10 cellular contexts compared by ENCODE assay signal in genomic region chr17:39729280-39729851, GRCh38. TPM values are rescaled to one million over a fixed set of nuclear protein-coding genes. Genes with fewer than 3 reads are reported as not detected.
A peak's percentile ranks its signal among the peaks of the same experiment; 100 is the strongest.
DNase-seq lines count a peak whose midpoint lies in the region; ATAC-seq and TF ChIP-seq lines count a peak whose summit lies in the region.
"Had no signal": no experiment of that assay in that cellular context is flagged by ENCODE, and none has a peak within 500 bp of the region (broad histone marks: within the 10 kb centered on the region; RNA-seq: fewer than 3 reads in every experiment).

No MANE protein-coding gene starts in this region.

- in situ Hi-C loops in KBM-7 (cut with MboI; ENCODE audit: low pct_unique_long_range_greater_than_20kb, low sequenced_read_pairs): no loop called here

- H3K27me3 ChIP-seq in left ventricle myocardium inferior (ENCODE audit: low read depth) (no peaks in the 10 kb centered on the region), body of pancreas (no peaks in the 10 kb centered on the region), vagina (no peaks in the 10 kb centered on the region)

- intact Hi-C loops in left ventricle myocardium inferior (cut with micrococcal nuclease) (no loop called here), left cardiac atrium (cut with DNase I) (no loop called here), body of pancreas (cut with DNase I) (no loop called here), vagina (cut with DNase I) (no loop called here)

- H3K4me1 ChIP-seq in left ventricle myocardium inferior (peaks cover 19% of the 10 kb centered on the region), body of pancreas (peaks cover 13% of the 10 kb centered on the region), mesodermal cell (ENCODE audit: control insufficient read depth, insufficient read depth, low read length, poor library complexity, severe bottlenecking) (no peaks in the 10 kb centered on the region), vagina (peaks cover 20% of the 10 kb centered on the region)

- no peaks in the 10 kb centered on the region for H3K9me3 ChIP-seq in left ventricle myocardium inferior (replicated peaks)
- no peaks in the 10 kb centered on the region for H3K9me3 ChIP-seq in body of pancreas
- H3K9me3 ChIP-seq in mesodermal cell (ENCODE audit: control insufficient read depth, low read length): no peaks in the 10 kb centered on the region
- no peaks in the 10 kb centered on the region for H3K9me3 ChIP-seq in vagina

- TF ChIP-seq POLR2A in body of pancreas (IDR thresholded peaks at IDR 0.05): no peak
- TF ChIP-seq POLR2A in vagina (IDR thresholded peaks at IDR 0.05): no peak

- H3K36me3 ChIP-seq in left ventricle myocardium inferior (peaks cover 46% of the 10 kb centered on the region), body of pancreas (replicated peaks in 1 of 2; ENCODE audit: insufficient read depth in 1 of 2, low read depth in 2 of 2) (peaks cover 0 to 5% of the 10 kb centered on the region in 2 donors), mesodermal cell (ENCODE audit: control insufficient read depth, insufficient read depth, low read length) (peaks cover 44% of the 10 kb centered on the region), vagina (peaks cover 0 to 33% of the 10 kb centered on the region in 2 donors)

- 71 to 91% methylated on average over 4 to 6 of the region's 6 CpGs for WGBS in body of pancreas, 2 donors
- WGBS in mesodermal cell (ENCODE audit: insufficient coverage in 2 of 2), 2 experiments: 90 to 98% methylated on average over 3 to 4 of the region's 6 CpGs

- ATAC-seq in left cardiac atrium (no peak), body of pancreas (no peak), GM18520 (IDR thresholded peaks at IDR 0.05; ENCODE audit: unreplicated experiment) (no peak)

- H3K4me3 ChIP-seq in left ventricle myocardium inferior (peak overlapping the region; percentile 84), body of pancreas (no peak overlapping the region), mesodermal cell (ENCODE audit: extremely low read depth, insufficient read depth, low read length, poor library complexity, severe bottlenecking) (peak overlapping the region; percentile 67), vagina (peak overlapping the region; percentile 70 to 74)

- H3K27ac ChIP-seq in left ventricle myocardium inferior (replicated peaks): peak overlapping the region; percentile 92
- H3K27ac ChIP-seq in body of pancreas: peak overlapping the region; percentile 87 to 94 (median 92)
- H3K27ac ChIP-seq in mesodermal cell (ENCODE audit: low read depth, low read length, severe bottlenecking): no peak overlapping the region
- peak overlapping the region; percentile 89 for H3K27ac ChIP-seq in vagina

- no peak for TF ChIP-seq CTCF in left ventricle myocardium inferior (IDR thresholded peaks at IDR 0.05; ENCODE audit: borderline replicate concordance)
- no peak for TF ChIP-seq CTCF in body of pancreas (IDR thresholded peaks at IDR 0.05)
- TF ChIP-seq CTCF in vagina (IDR thresholded peaks at IDR 0.05): no peak

- DNase-seq in left ventricle myocardium inferior: no peak
- no peak for DNase-seq in left cardiac atrium
- no peak for DNase-seq in body of pancreas
- DNase-seq in vagina (ENCODE audit: extremely low spot score in 2 of 2): no peak
- no peak for DNase-seq in germinal center (ENCODE audit: low spot score)
- DNase-seq in KBM-7: no peak
- DNase-seq: NCI-H1436 had no signal

RNA-seq across cellular contexts. Expression of gene MIEN1, which starts 1.0 kb away (rescaled TPM):
- total RNA-seq in left ventricle myocardium inferior: 57.1 TPM
- 10 to 100 TPM; 48.7 to 55.3 TPM for total RNA-seq in left cardiac atrium
- total RNA-seq in body of pancreas: 10 to 100 TPM; 79.1 to 98.2 TPM
- polyA plus RNA-seq in mesodermal cell (2013, experiment 1 of 2): 50.0 TPM
- polyA plus RNA-seq in mesodermal cell (2013, experiment 2 of 2): 44.1 TPM
- total RNA-seq in vagina: 74.2 TPM

RNA-seq across cellular contexts. Expression of gene GRB7, which starts 8.4 kb away (rescaled TPM):
- total RNA-seq in left ventricle myocardium inferior: 1.1 TPM
- 1 to 10 TPM; 1.3 to 2.5 TPM for total RNA-seq in left cardiac atrium
- total RNA-seq in body of pancreas: 10 to 100 TPM; 25.4 to 39.9 TPM
- polyA plus RNA-seq in mesodermal cell (2013, experiment 1 of 2): 2.1 TPM
- polyA plus RNA-seq in mesodermal cell (2013, experiment 2 of 2): 1.8 TPM
- total RNA-seq in vagina: 23.6 TPM
- total RNA-seq: glomerular endothelial cell had no signal

RNA-seq across cellular contexts. Expression of gene ERBB2, which starts 29.5 kb away (rescaled TPM):
- 61.0 TPM for total RNA-seq in left ventricle myocardium inferior
- total RNA-seq in left cardiac atrium: 10 to 100 TPM; 72.7 to 78.5 TPM
- total RNA-seq in body of pancreas: 10 to 100 TPM; 52.4 to 65.3 TPM
- 44.8 TPM for polyA plus RNA-seq in mesodermal cell (2013, experiment 1 of 2)
- 46.1 TPM for polyA plus RNA-seq in mesodermal cell (2013, experiment 2 of 2)
- total RNA-seq in vagina: 52.1 TPM

RNA-seq across cellular contexts. Expression of gene PGAP3, which starts 41.5 kb away (rescaled TPM):
- total RNA-seq in left ventricle myocardium inferior: 10.7 TPM
- total RNA-seq in left cardiac atrium: 10 to 100 TPM in 1 of 2 donors, 1 to 10 TPM in 1; 9.7 to 18.1 TPM
- 10 to 100 TPM; 13.8 to 33.2 TPM for total RNA-seq in body of pancreas
- 7.4 TPM for polyA plus RNA-seq in mesodermal cell (2013, experiment 1 of 2)
- polyA plus RNA-seq in mesodermal cell (2013, experiment 2 of 2): 7.5 TPM
- 17.7 TPM for total RNA-seq in vagina

Comparison
In these comparisons a context has a peak if more than half of its experiments do, and no peak if none do; other contexts are left out.
1. H3K4me3 ChIP-seq: peak in left ventricle myocardium inferior (single experiment), mesodermal cell (single experiment) and vagina (2 of 2); none in body of pancreas (0 of 2).